Comparison of ENCODE assay signal across 8 cellular contexts in the genomic region with DNA sequence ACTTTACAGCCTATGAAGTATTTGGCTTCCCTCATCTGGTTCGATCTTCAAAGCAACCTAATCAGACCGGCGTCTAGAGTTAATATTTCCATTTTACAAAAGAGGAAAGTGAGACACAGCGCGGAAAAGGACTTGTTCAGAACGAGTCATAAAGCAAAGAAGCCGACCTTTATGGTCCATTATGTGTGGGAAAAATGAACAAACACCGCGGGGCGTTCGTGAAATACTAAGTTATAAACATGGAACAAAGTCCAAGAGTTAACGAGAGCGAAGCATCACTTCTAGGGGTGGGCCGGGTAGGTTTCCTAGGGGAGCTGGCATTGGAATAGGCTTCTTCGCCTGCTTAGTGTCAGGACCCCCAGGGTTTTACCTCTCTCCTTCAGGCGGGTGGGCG. TPM values are rescaled to one million over a fixed set of nuclear protein-coding genes. Genes with fewer than 3 reads are reported as not detected.
DNase-seq lines count a peak whose midpoint lies in the region; ATAC-seq, FAIRE-seq and TF ChIP-seq lines count a peak whose summit lies in the region.

No MANE protein-coding gene starts in this region.

- H3K27ac Mint-ChIP-seq in CD4-positive, alpha-beta T cell = peak overlapping the region; percentile 74
- H3K27ac Mint-ChIP-seq in memory B cell = peak overlapping the region; percentile 87

- POLR2A ChIA-PET in CD4-positive, alpha-beta T cell (lab: Charles Lee) = interaction anchor here (0.8 to 1.3 kb wide), 3 partner anchors 31 to 418 kb away, joined by 3 to 5 read pairs (median 3); a partner anchor contains a TSS
- POLR2A ChIA-PET in GM12878 (lab: Charles Lee) = interaction anchor here (0.7 kb wide), 1 partner anchor 170 kb away, joined by 3 read pairs; no protein-coding TSS in a partner anchor

- H3K36me3 ChIP-seq in HUES6 (ENCODE audit: control insufficient read depth, insufficient read depth, low read length) = peaks cover 4% of the 10 kb centered on the region; the same call in 1 of the 2 replicates
- peaks cover 0 to 5% of the 10 kb centered on the region in 2 experiments; a peak in 1 of 4 replicates for H3K36me3 ChIP-seq in GM12878 (ENCODE audit: control insufficient read depth in 2 of 2, insufficient read depth in 2 of 2, low read length in 1 of 2)
- peaks cover 17% of the 10 kb centered on the region for H3K36me3 ChIP-seq in upper lobe of right lung

- DNase-seq in CD4-positive, alpha-beta T cell = peak in 2 of 10 experiments; percentile 1 to 6
- DNase-seq in GM12878 (ENCODE audit: low read depth, low spot score) (no peak), memory B cell (ENCODE audit: low spot score in 2 of 2) (peak in 1 of 2 donors; percentile 21), upper lobe of right lung (no peak), DMS53 treated with DMSO at 0.1 percent for 48 hours (lab: John Stamatoyannopoulos, UW; ENCODE audit: unreplicated experiment) (no peak), GOT3 (lab: John Stamatoyannopoulos, UW) (no peak)

- H3K36me3 Mint-ChIP-seq in CD4-positive, alpha-beta T cell (ENCODE audit: low read depth) = peaks cover 38% of the 10 kb centered on the region
- peaks cover 14% of the 10 kb centered on the region for H3K36me3 Mint-ChIP-seq in memory B cell

- H3K4me3 ChIP-seq in HUES6 (ENCODE audit: low read depth, low read length) (peak overlapping the region; percentile 92), GM12878 (peak overlapping the region; percentile 77), upper lobe of right lung (peak overlapping the region; percentile 81)

- H3K27me3 ChIP-seq in CD4-positive, alpha-beta T cell (ENCODE audit: control insufficient read depth, insufficient read depth, low read length) = no peaks in the 10 kb centered on the region
- H3K27me3 ChIP-seq in HUES6 (ENCODE audit: control insufficient read depth, insufficient read depth, low read length) (peaks cover 25% of the 10 kb centered on the region), GM12878 (replicated peaks in 1 of 2; ENCODE audit: control insufficient read depth in 2 of 2, insufficient read depth in 2 of 2, low read length in 1 of 2) (no peaks in the 10 kb centered on the region), upper lobe of right lung (no peaks in the 10 kb centered on the region)

- H3K9ac ChIP-seq in HUES6 (ENCODE audit: low read length) = peak overlapping the region; percentile 30
- peak overlapping the region; percentile 69 for H3K9ac ChIP-seq in GM12878 (ENCODE audit: control insufficient read depth, insufficient read depth, low read length)

- H3K27ac ChIP-seq in CD4-positive, alpha-beta T cell (ENCODE audit: low read depth, low read length) = no peak overlapping the region
- H3K27ac ChIP-seq in HUES6 (ENCODE audit: low read depth, low read length) = no peak overlapping the region
- H3K27ac ChIP-seq in GM12878 (ENCODE audit: control insufficient read depth, insufficient read depth) = no peak overlapping the region; the same call in 1 of the 2 replicates
- H3K27ac ChIP-seq in upper lobe of right lung = peak overlapping the region; percentile 78

- no peaks in the 10 kb centered on the region for H3K27me3 Mint-ChIP-seq in CD4-positive, alpha-beta T cell
- no peaks in the 10 kb centered on the region for H3K27me3 Mint-ChIP-seq in memory B cell

- RAD21 ChIA-PET in GM12878 (lab: Charles Lee; ENCODE audit: unreplicated experiment) = interaction anchor here (0.9 to 1.3 kb wide), 3 partner anchors 26 to 88 kb away, joined by 3 to 4 read pairs (median 3); no protein-coding TSS in a partner anchor

- no peak for TF ChIP-seq CTCF in CD4-positive, alpha-beta T cell (IDR thresholded peaks at IDR 0.05)
- TF ChIP-seq CTCF in GM12878 (IDR thresholded peaks at IDR 0.05 in 2 of 3, conservative IDR thresholded peaks at IDR 0.05 in 1 of 3; ENCODE audit: control insufficient read depth in 2 of 3, extremely low read depth in 1 of 3, insufficient read depth in 1 of 3, low read depth in 3 of 3, low read length in 3 of 3) (no peak), upper lobe of right lung (IDR thresholded peaks at IDR 0.05) (no peak)

- no peak for ATAC-seq in CD4-positive, alpha-beta T cell (ENCODE audit: poor library complexity)
- no peak; the same call in 1 of the 3 replicates for ATAC-seq in GM12878
- no peak for ATAC-seq in memory B cell (ENCODE audit: low read depth)
- ATAC-seq in upper lobe of right lung = no peak
- no peak for ATAC-seq in GM21717 (IDR thresholded peaks at IDR 0.05; ENCODE audit: unreplicated experiment)

- SMC1A ChIA-PET in GM12878 (lab: Charles Lee; ENCODE audit: uncharacterized antibody, unreplicated experiment) = interaction anchor here (2.1 to 2.6 kb wide), 2 partner anchors 32 to 88 kb away, joined by 10 to 14 read pairs; a partner anchor contains a TSS

- CTCF ChIA-PET in CD4-positive, alpha-beta T cell (lab: Charles Lee) = interaction anchor here (1.3 to 2.4 kb wide), 3 partner anchors 18 to 32 kb away, joined by 4 to 13 read pairs (median 4); a partner anchor contains a TSS
- CTCF ChIA-PET in GM12878 (lab: Yijun Ruan, JAX) = interaction anchor here (0.8 to 2.7 kb wide), 5 partner anchors 18 to 88 kb away, joined by 3 to 12 read pairs (median 4); a partner anchor contains a TSS

- BruUV-seq in GM12878 (replicated peaks; lab: Mats Ljungman, UMichigan) = TSS peak; percentile 74

- H3K79me2 ChIP-seq in GM12878 (ENCODE audit: control insufficient read depth, insufficient read depth, low read length) = no peaks in the 10 kb centered on the region

- in situ Hi-C loops in GM12878 (cut with MboI) = no loop called here

- H3K4me1 Mint-ChIP-seq in CD4-positive, alpha-beta T cell (ENCODE audit: low read depth) = peaks cover 15% of the 10 kb centered on the region
- peaks cover 20% of the 10 kb centered on the region for H3K4me1 Mint-ChIP-seq in memory B cell

- intact Hi-C loops in CD4-positive, alpha-beta T cell (cut with DNase I, micrococcal nuclease) = loop anchor here (1.0 to 10.0 kb wide), 5 partner anchors 32 to 440 kb away; a partner anchor contains a TSS
- intact Hi-C loops in GM12878 (cut with micrococcal nuclease; ENCODE audit: unreplicated experiment) = loop anchor here (1.0 kb wide), 1 partner anchor 33 kb away; no protein-coding TSS in a partner anchor
- intact Hi-C loops in upper lobe of right lung (cut with DNase I) = no loop called here

- no peak for FAIRE-seq in GM12878 (lab: Jason Lieb, UNC)

- peak overlapping the region; percentile 100 for H3K4me2 ChIP-seq in GM12878 (ENCODE audit: control insufficient read depth, insufficient read depth)

- no peaks in the 10 kb centered on the region for H4K20me1 ChIP-seq in GM12878 (ENCODE audit: control insufficient read depth, insufficient read depth)

- no peaks in the 10 kb centered on the region for H3K9me3 Mint-ChIP-seq in CD4-positive, alpha-beta T cell
- H3K9me3 Mint-ChIP-seq in memory B cell = no peaks in the 10 kb centered on the region

- WGBS in GM12878 (ENCODE audit: insufficient coverage, insufficient replicate concordance, low lambda C conversion rate, missing lambda C conversion rate) = under 1% methylated on average over 17 of the region's 17 CpGs

- peak overlapping the region; percentile 93 for H3K4me3 Mint-ChIP-seq in CD4-positive, alpha-beta T cell
- peak overlapping the region; percentile 99 for H3K4me3 Mint-ChIP-seq in memory B cell

- TF ChIP-seq RAD21 in GM12878 (IDR thresholded peaks at IDR 0.05; ENCODE audit: insufficient read depth, low read depth, low read length) = no peak

- H3K4me1 ChIP-seq in HUES6 (ENCODE audit: control insufficient read depth, insufficient read depth, low read length) (peaks cover 13% of the 10 kb centered on the region), GM12878 (ENCODE audit: control insufficient read depth, insufficient read depth, low read length) (no peaks in the 10 kb centered on the region), upper lobe of right lung (peaks cover 10% of the 10 kb centered on the region)

- TF ChIP-seq POLR2A in GM12878 (IDR thresholded peaks at IDR 0.05; ENCODE audit: low read depth, low read length) = no peak

- no peak for TF ChIP-seq EP300 in GM12878 (IDR thresholded peaks at IDR 0.05; ENCODE audit: borderline replicate concordance in 1 of 2, control insufficient read depth in 1 of 2, low read depth in 2 of 2, low read length in 2 of 2)

- no peaks in the 10 kb centered on the region for H3K9me3 ChIP-seq in CD4-positive, alpha-beta T cell (ENCODE audit: control insufficient read depth, low read length)
- H3K9me3 ChIP-seq in HUES6 (ENCODE audit: control insufficient read depth, insufficient read depth, low read depth, low read length) (no peaks in the 10 kb centered on the region), GM12878 (replicated peaks; ENCODE audit: control insufficient read depth, insufficient read depth, low read length) (no peaks in the 10 kb centered on the region), upper lobe of right lung (no peaks in the 10 kb centered on the region)

- peak overlapping the region; percentile 94 for H2AFZ ChIP-seq in GM12878 (ENCODE audit: control insufficient read depth, low read depth, low read length)

RNA-seq across cellular contexts. Expression of a gene that starts 0.6 kb away (rescaled TPM):
- total RNA-seq in CD4-positive, alpha-beta T cell = 1 to 10 TPM; 5.7 to 6.2 TPM
- 15.8 and 16.5 TPM in 2 replicates for total RNA-seq in GM12878 (2013; cell fraction: nucleolus; rRNA removed)
- total RNA-seq in GM12878 (2014; rRNA removed) = 4.9 and 8.2 TPM in 2 replicates
- total RNA-seq in GM12878 (2014; rRNA removed; fragmentation: Illumina TruSeq; extraction: Trizol) = 5.5 TPM in 2 replicates
- total RNA-seq in GM12878 (2021) = 7.0 and 7.2 TPM in 2 replicates
- 3.0 TPM for polyA plus RNA-seq in GM12878 (2011; ENCODE audit: low read depth)
- 7.4 and 11.3 TPM in 2 replicates for polyA plus RNA-seq in GM12878 (2011; rRNA removed)
- polyA plus RNA-seq in GM12878 (2011; cell fraction: cytosol; rRNA removed) = 22.0 TPM in 2 replicates
- 8.9 and 10.6 TPM in 2 replicates for polyA plus RNA-seq in GM12878 (2011; cell fraction: nucleus; rRNA removed)
- polyA plus RNA-seq in GM12878 (2012) = 3.1 and 3.6 TPM in 2 replicates
- polyA plus RNA-seq in GM12878 (2014; fragmentation: Illumina TruSeq; extraction: Trizol) = 7.1 and 7.2 TPM in 2 replicates
- polyA plus RNA-seq in GM12878 (2014; fragmentation: Nextera tagmentation; extraction: Ambion mirVana) = 1 to 10 TPM; 1.9 to 2.5 TPM
- 7.5 and 8.9 TPM in 2 replicates for polyA plus RNA-seq in GM12878 (2014; rRNA removed)
- polyA plus RNA-seq in GM12878 (2016; fragmentation: Nextera tagmentation; extraction: Ambion mirVana) = 10 to 100 TPM; 10.9 to 11.9 TPM
- 20.3 and 21.1 TPM in 2 replicates for polyA minus RNA-seq in GM12878 (2011; rRNA and poly(A)+ RNA removed)
- 5.1 and 6.4 TPM in 2 replicates for polyA minus RNA-seq in GM12878 (2011; cell fraction: cytosol; rRNA and poly(A)+ RNA removed)
- 5.9 and 11.1 TPM in 2 replicates for polyA minus RNA-seq in GM12878 (2011; cell fraction: nucleus; rRNA and poly(A)+ RNA removed)
- total RNA-seq in upper lobe of right lung = 19.3 TPM

RNA-seq across cellular contexts. Expression of a gene that starts 27.6 kb away (rescaled TPM):
- total RNA-seq in CD4-positive, alpha-beta T cell = 1 to 10 TPM; 1.2 to 1.6 TPM
- 3.7 and 5.0 TPM in 2 replicates for total RNA-seq in GM12878 (2013; cell fraction: nucleolus; rRNA removed)
- total RNA-seq in GM12878 (2014; rRNA removed) (5.0 and 5.8 TPM in 2 replicates), GM12878 (2014; rRNA removed; fragmentation: Illumina TruSeq; extraction: Trizol) (3.4 and 3.5 TPM in 2 replicates), GM12878 (2021) (7.3 and 7.7 TPM in 2 replicates), upper lobe of right lung (6.0 TPM)
- polyA plus RNA-seq in GM12878 (2011; ENCODE audit: low read depth) = 0.49 TPM
- polyA plus RNA-seq in GM12878 (2011; rRNA removed) (0.39 and 0.77 TPM in 2 replicates), GM12878 (2014; fragmentation: Illumina TruSeq; extraction: Trizol) (2.8 and 4.5 TPM in 2 replicates), GM12878 (2014; fragmentation: Nextera tagmentation; extraction: Ambion mirVana) (under 1 TPM; 0.11 to 0.26 TPM), GM12878 (2014; rRNA removed) (5.0 and 5.7 TPM in 2 replicates), GM12878 (2016; fragmentation: Nextera tagmentation; extraction: Ambion mirVana) (1 to 10 TPM; 3.5 to 3.7 TPM)
- polyA plus RNA-seq in GM12878 (2011; cell fraction: cytosol; rRNA removed) = 0.46 and 0.74 TPM in 2 replicates
- 1.1 and 1.2 TPM in 2 replicates for polyA plus RNA-seq in GM12878 (2011; cell fraction: nucleus; rRNA removed)
- 0.91 and 1.3 TPM in 2 replicates for polyA plus RNA-seq in GM12878 (2012)
- 0.77 and 1.2 TPM in 2 replicates for polyA minus RNA-seq in GM12878 (2011; rRNA and poly(A)+ RNA removed)
- polyA minus RNA-seq in GM12878 (2011; cell fraction: cytosol; rRNA and poly(A)+ RNA removed) = 2.0 and 2.1 TPM in 2 replicates
- 0.85 and 1.7 TPM in 2 replicates for polyA minus RNA-seq in GM12878 (2011; cell fraction: nucleus; rRNA and poly(A)+ RNA removed)

RNA-seq across cellular contexts. Expression of a gene that starts 31.5 kb away (rescaled TPM):
- total RNA-seq in CD4-positive, alpha-beta T cell = 1 to 10 TPM; 2.1 to 2.9 TPM
- total RNA-seq in GM12878 (2013; cell fraction: nucleolus; rRNA removed) = 10.7 and 12.3 TPM in 2 replicates
- total RNA-seq in GM12878 (2014; rRNA removed) = 5.3 and 5.7 TPM in 2 replicates
- 1.0 and 1.3 TPM in 2 replicates for total RNA-seq in GM12878 (2014; rRNA removed; fragmentation: Illumina TruSeq; extraction: Trizol)
- total RNA-seq in GM12878 (2021) = 3.8 and 5.1 TPM in 2 replicates
- 0.22 TPM for polyA plus RNA-seq in GM12878 (2011; ENCODE audit: low read depth)
- polyA plus RNA-seq in GM12878 (2011; rRNA removed) = 1.3 and 2.5 TPM in 2 replicates
- 3.1 and 5.3 TPM in 2 replicates for polyA plus RNA-seq in GM12878 (2011; cell fraction: cytosol; rRNA removed)
- polyA plus RNA-seq in GM12878 (2011; cell fraction: nucleus; rRNA removed) = 2.5 and 4.2 TPM in 2 replicates
- polyA plus RNA-seq in GM12878 (2012) = 0.84 and 1.1 TPM in 2 replicates
- polyA plus RNA-seq in GM12878 (2014; fragmentation: Illumina TruSeq; extraction: Trizol) = 0.10 and 0.66 TPM in 2 replicates
- under 1 TPM in 1 of 2 experiments, not detected in 1; 0.16 TPM for polyA plus RNA-seq in GM12878 (2014; fragmentation: Nextera tagmentation; extraction: Ambion mirVana)
- 3.2 and 3.3 TPM in 2 replicates for polyA plus RNA-seq in GM12878 (2014; rRNA removed)
- polyA plus RNA-seq in GM12878 (2016; fragmentation: Nextera tagmentation; extraction: Ambion mirVana) = 1 to 10 TPM; 2.9 to 3.9 TPM
- 2.7 and 5.3 TPM in 2 replicates for polyA minus RNA-seq in GM12878 (2011; rRNA and poly(A)+ RNA removed)
- polyA minus RNA-seq in GM12878 (2011; cell fraction: cytosol; rRNA and poly(A)+ RNA removed) = 1.3 and 2.4 TPM in 2 replicates
- 3.7 and 5.5 TPM in 2 replicates for polyA minus RNA-seq in GM12878 (2011; cell fraction: nucleus; rRNA and poly(A)+ RNA removed)
- total RNA-seq in upper lobe of right lung = 2.9 TPM
